Comparison of ENCODE assay signal across 24 cellular contexts in the genomic region with DNA sequence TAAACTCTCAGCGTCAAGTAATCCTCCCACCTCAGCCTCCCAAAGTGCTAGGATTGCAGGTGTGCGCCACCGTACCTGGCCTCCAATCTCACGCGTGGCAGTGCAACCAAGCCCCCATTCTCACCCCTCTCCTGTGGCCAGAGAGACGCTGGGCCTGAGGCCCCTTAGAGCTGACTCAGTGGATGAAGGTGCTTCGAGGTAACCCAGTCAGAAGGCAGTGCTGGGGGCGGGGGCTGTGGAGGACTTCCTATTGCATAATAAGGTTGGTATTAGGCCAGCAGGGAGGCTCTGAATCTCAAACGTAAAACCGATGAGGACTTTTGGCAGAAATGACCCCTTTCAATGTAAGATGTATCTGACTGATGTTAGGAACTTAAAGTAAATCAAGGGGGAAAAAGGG.
A peak's percentile ranks its signal among the peaks of the same experiment; 100 is the strongest.
DNase-seq lines count a peak whose midpoint lies in the region; ATAC-seq and TF ChIP-seq lines count a peak whose summit lies in the region.
"Had no signal": no experiment of that assay in that cellular context is flagged by ENCODE, and none has a peak within 500 bp of the region (broad histone marks: within the 10 kb centered on the region; RNA-seq: fewer than 3 reads in every experiment).

No MANE protein-coding gene starts in this region.

- no peak for TF ChIP-seq POLR2A in breast epithelium (IDR thresholded peaks at IDR 0.05)

- H3K14ac ChIP-seq in neuronal stem cell (ENCODE audit: low read length), result no peak overlapping the region

- no CpG with 5 or more reads among the region's 10 CpGs for WGBS in neuronal stem cell (ENCODE audit: extremely low coverage in 2 of 2, insufficient read length in 2 of 2, insufficient replicate concordance in 1 of 2), 2 donors

- H3K9me3 Mint-ChIP-seq in MCF 10A (ENCODE audit: unreplicated experiment), result peaks cover 7% of the 10 kb centered on the region
- H3K9me3 Mint-ChIP-seq: CD4-positive, alpha-beta T cell; CD8-positive, alpha-beta memory T cell had no signal

- H2BK120ac ChIP-seq in neuronal stem cell (ENCODE audit: low read depth, low read length), result no peak overlapping the region

- no TSS peak for BruUV-seq in MCF 10A (replicated peaks; lab: Mats Ljungman, UMichigan)

- POLR2A ChIA-PET in MCF 10A (lab: Yijun Ruan, JAX), result no interaction called here

- H2AK5ac ChIP-seq in neuronal stem cell (ENCODE audit: low read depth, low read length), result no peak overlapping the region

- in situ Hi-C loops in GM13976 (cut with MboI; ENCODE audit: low sequenced_read_pairs, unreplicated experiment), result no loop called here

- no peak overlapping the region for H4K91ac ChIP-seq in neuronal stem cell (ENCODE audit: low read depth, low read length, poor library complexity)

- H3K27me3 ChIP-seq in breast epithelium (no peaks in the 10 kb centered on the region), neuronal stem cell (ENCODE audit: control insufficient read depth in 3 of 3, insufficient read depth in 3 of 3, low read depth in 1 of 3, low read length in 3 of 3) (peaks cover 0 to 3% (median 0%) of the 10 kb centered on the region in 3 experiments)
- H3K27me3 ChIP-seq: BLaER1 treated with 17β-estradiol and CSF1 and Interleukin-3, amounts not matched to agents 10 nM and 100 nM had no signal

- H3K27ac Mint-ChIP-seq in MCF 10A (ENCODE audit: low read depth, unreplicated experiment), result no peak overlapping the region
- peak overlapping the region; percentile 19 for H3K27ac Mint-ChIP-seq in T-helper 17 cell
- H3K27ac Mint-ChIP-seq: B cell; CD4-positive, alpha-beta T cell had no signal

- H3K9me3 ChIP-seq in breast epithelium (no peaks in the 10 kb centered on the region), T-helper 17 cell (ENCODE audit: control insufficient read depth, low read length, poor library complexity, severe bottlenecking) (no peaks in the 10 kb centered on the region), neuronal stem cell (replicated peaks in 1 of 2; ENCODE audit: control insufficient read depth in 2 of 2, insufficient read depth in 1 of 2, low read depth in 1 of 2, low read length in 2 of 2) (peaks cover 0 to 1% of the 10 kb centered on the region in 2 donors)
- H3K9me3 ChIP-seq: A549; BLaER1 treated with 17β-estradiol and CSF1 and Interleukin-3, amounts not matched to agents 10 nM and 100 nM had no signal

- no peak overlapping the region for H3K4ac ChIP-seq in neuronal stem cell (ENCODE audit: low read length)

- CTCF ChIA-PET in MCF 10A (lab: Yijun Ruan, JAX), result no interaction called here

- no peaks in the 10 kb centered on the region for H3K79me1 ChIP-seq in neuronal stem cell (ENCODE audit: low read depth, low read length)

- TF ChIP-seq CTCF in MCF 10A (IDR thresholded peaks at IDR 0.05; ENCODE audit: unreplicated experiment), result no peak
- TF ChIP-seq CTCF in breast epithelium (IDR thresholded peaks at IDR 0.05), result no peak
- TF ChIP-seq CTCF in GM13976 (IDR thresholded peaks at IDR 0.05; ENCODE audit: borderline replicate concordance, control extremely low read depth, extremely low read depth, insufficient read depth, missing control alignments), result no peak

- intact Hi-C loops in MCF 10A (cut with micrococcal nuclease), result no loop called here
- intact Hi-C loops in breast epithelium (cut with DNase I; ENCODE audit: low total_unique reads), result no loop called here

- H3K27ac ChIP-seq in breast epithelium (no peak overlapping the region), neuronal stem cell (replicated peaks; ENCODE audit: low read length) (no peak overlapping the region)
- H3K27ac ChIP-seq: 22Rv1; A549; BLaER1 treated with 17β-estradiol and CSF1 and Interleukin-3, amounts not matched to agents 10 nM and 100 nM; C4-2B had no signal

- peak; percentile 33 for DNase-seq in MCF 10A (ENCODE audit: unreplicated experiment)
- no peak for DNase-seq in breast epithelium (ENCODE audit: low spot score in 2 of 2)
- DNase-seq in T-helper 17 cell, result no peak
- DNase-seq in neuronal stem cell (ENCODE audit: low spot score), result no peak
- no peak for DNase-seq in NCI-H1092 treated with DMSO at 0.1 percent for 48 hours (lab: John Stamatoyannopoulos, UW)
- no peak for DNase-seq in GM13976 (ENCODE audit: low spot score)
- DNase-seq: AML-193; CD4-positive, alpha-beta T cell; CD8-positive, alpha-beta memory T cell; COR-L47; DMS 273 treated with DMSO at 0.1 percent for 48 hours; DMS153; DMS53; DMS79; DND-41; EL; GDM1 had no signal

- H3K9ac ChIP-seq in neuronal stem cell (ENCODE audit: low read depth, low read length, poor library complexity), result no peak overlapping the region
- H3K9ac ChIP-seq: BLaER1 treated with 17β-estradiol and CSF1 and Interleukin-3, amounts not matched to agents 10 nM and 100 nM had no signal

- H3K4me1 Mint-ChIP-seq in MCF 10A (ENCODE audit: insufficient read depth, unreplicated experiment), result no peaks in the 10 kb centered on the region
- H3K4me1 Mint-ChIP-seq in T-helper 17 cell, result peaks cover 5% of the 10 kb centered on the region

- no peak for ATAC-seq in T-helper 17 cell
- no peak for ATAC-seq in GM18502 (IDR thresholded peaks at IDR 0.05; ENCODE audit: poor library complexity, unreplicated experiment)
- ATAC-seq: A549, GM12878 had no signal

- H3K4me1 ChIP-seq in breast epithelium, result no peaks in the 10 kb centered on the region
- peaks cover 7 to 8% of the 10 kb centered on the region in 2 donors for H3K4me1 ChIP-seq in neuronal stem cell (ENCODE audit: control insufficient read depth in 2 of 2, insufficient read depth in 1 of 2, low read depth in 1 of 2, low read length in 2 of 2)
- H3K4me1 ChIP-seq: A549 had no signal

- no peak overlapping the region for H2AFZ ChIP-seq in neuronal stem cell (ENCODE audit: low read length)

- H3K4me3 ChIP-seq in breast epithelium (no peak overlapping the region), neuronal stem cell (ENCODE audit: low read length in 2 of 2) (no peak overlapping the region)
- H3K4me3 ChIP-seq: A549; BLaER1 treated with 17β-estradiol and CSF1 and Interleukin-3, amounts not matched to agents 10 nM and 100 nM; GM12878 had no signal

- H3K36me3 Mint-ChIP-seq in MCF 10A (ENCODE audit: insufficient read depth, unreplicated experiment) (no peaks in the 10 kb centered on the region), T-helper 17 cell (ENCODE audit: low read depth) (no peaks in the 10 kb centered on the region)
- H3K36me3 Mint-ChIP-seq: CD8-positive, alpha-beta memory T cell had no signal

- H2BK12ac ChIP-seq in neuronal stem cell (ENCODE audit: low read length), result no peak overlapping the region

- peaks cover 19% of the 10 kb centered on the region for H3K27me3 Mint-ChIP-seq in MCF 10A (ENCODE audit: insufficient read depth, unreplicated experiment)
- H3K27me3 Mint-ChIP-seq in T-helper 17 cell, result no peaks in the 10 kb centered on the region
- H3K27me3 Mint-ChIP-seq: CD4-positive, alpha-beta T cell; CD8-positive, alpha-beta memory T cell had no signal

- no peak overlapping the region for H4K8ac ChIP-seq in neuronal stem cell (ENCODE audit: low read depth, low read length)

- no peak overlapping the region for H2BK5ac ChIP-seq in neuronal stem cell (ENCODE audit: low read length)

- H3K4me2 ChIP-seq in neuronal stem cell (ENCODE audit: insufficient read depth, low read length, poor library complexity, severe bottlenecking), result no peak overlapping the region
- H3K4me2 ChIP-seq: A549; BLaER1 treated with 17β-estradiol and CSF1 and Interleukin-3, amounts not matched to agents 10 nM and 100 nM had no signal

- no peak overlapping the region for H3K4me3 Mint-ChIP-seq in MCF 10A (ENCODE audit: unreplicated experiment)
- H3K4me3 Mint-ChIP-seq in T-helper 17 cell, result no peak overlapping the region
- H3K4me3 Mint-ChIP-seq: B cell; CD4-positive, alpha-beta T cell; CD8-positive, alpha-beta memory T cell had no signal

- H3K36me3 ChIP-seq in breast epithelium (no peaks in the 10 kb centered on the region), neuronal stem cell (replicated peaks in 1 of 2; ENCODE audit: control insufficient read depth in 2 of 2, insufficient read depth in 2 of 2, low read length in 2 of 2) (no peaks in the 10 kb centered on the region)
- H3K36me3 ChIP-seq: BLaER1 treated with 17β-estradiol and CSF1 and Interleukin-3, amounts not matched to agents 10 nM and 100 nM had no signal

- H3K23ac ChIP-seq in neuronal stem cell (ENCODE audit: low read depth, low read length, poor library complexity), result no peak overlapping the region

- H3K18ac ChIP-seq in neuronal stem cell (ENCODE audit: low read length), result peak overlapping the region; percentile 18

- no peak overlapping the region for H2BK15ac ChIP-seq in neuronal stem cell (ENCODE audit: low read length)
